In genomic region chr13:30140973-30141372, GRCh38 we compare ENCODE assay signal across 1 cellular context.
TF ChIP-seq lines count a peak whose summit lies in the region.

No MANE protein-coding gene starts in this region.

TF ChIP-seq in IMR-90, 13 proteins besides CTCF, POLR2A, EP300 and RAD21 (continued from another document):
- TF ChIP-seq MAZ (IDR thresholded peaks at IDR 0.05; ENCODE audit: borderline replicate concordance, low read depth, low read length) = no peak
- no peak for TF ChIP-seq CHD1 (IDR thresholded peaks at IDR 0.05; ENCODE audit: low read depth, low read length)
- TF ChIP-seq SMC3 (IDR thresholded peaks at IDR 0.05; ENCODE audit: low read depth, low read length) = no peak
- TF ChIP-seq CEBPB (IDR thresholded peaks at IDR 0.05; ENCODE audit: low read depth, low read length) = no peak
- no peak for TF ChIP-seq MAFK (IDR thresholded peaks at IDR 0.05; ENCODE audit: low read depth, low read length)
- no peak for TF ChIP-seq RCOR1 (IDR thresholded peaks at IDR 0.05; ENCODE audit: insufficient replicate concordance, low read length)
- no peak for TF ChIP-seq FOS (IDR thresholded peaks at IDR 0.05; ENCODE audit: low read depth, low read length)
- no peak for TF ChIP-seq RFX5 (IDR thresholded peaks at IDR 0.05; ENCODE audit: low read depth, low read length)
